Comparison of ENCODE assay signal across 2 cellular contexts in genomic region chr9:137191245-137191644, GRCh38.
TF ChIP-seq lines count a peak whose summit lies in the region.

No MANE protein-coding gene starts in this region.

TF ChIP-seq in HCT116, 20 proteins besides CTCF, POLR2A, EP300 and RAD21:
- TF ChIP-seq FOSL1 (IDR thresholded peaks at IDR 0.05; ENCODE audit: low read depth), result no peak
- TF ChIP-seq CEBPB (IDR thresholded peaks at IDR 0.05; ENCODE audit: low read depth), result no peak
- no peak for TF ChIP-seq REST (IDR thresholded peaks at IDR 0.05; ENCODE audit: low read depth)
- TF ChIP-seq SP1 (IDR thresholded peaks at IDR 0.05; ENCODE audit: low read depth), result no peak
- TF ChIP-seq MAX (IDR thresholded peaks at IDR 0.05), result no peak
- no peak for TF ChIP-seq SRF (IDR thresholded peaks at IDR 0.05; ENCODE audit: low read depth)
- no peak for TF ChIP-seq EZH2 (IDR thresholded peaks at IDR 0.05)

TF ChIP-seq in GM12878, 131 proteins besides CTCF, POLR2A, EP300 and RAD21:
- TF ChIP-seq SMAD5 (IDR thresholded peaks at IDR 0.05; ENCODE audit: low read depth), result no peak
- TF ChIP-seq E2F8 (IDR thresholded peaks at IDR 0.05; ENCODE audit: low read depth, partially characterized antibody), result no peak
- no peak for TF ChIP-seq SIN3A (IDR thresholded peaks at IDR 0.05; ENCODE audit: low read depth, low read length)
- no peak for TF ChIP-seq RCOR1 (conservative IDR thresholded peaks at IDR 0.05; ENCODE audit: low read depth, low read length)
- no peak for TF ChIP-seq KDM1A (IDR thresholded peaks at IDR 0.05; ENCODE audit: borderline replicate concordance)
- no peak for TF ChIP-seq CBX5 (IDR thresholded peaks at IDR 0.05; ENCODE audit: low read depth)
- no peak for TF ChIP-seq E4F1 (IDR thresholded peaks at IDR 0.05; ENCODE audit: borderline replicate concordance, partially characterized antibody)
- no peak for TF ChIP-seq HDAC2 (IDR thresholded peaks at IDR 0.05)
- no peak for TF ChIP-seq DPF2 (IDR thresholded peaks at IDR 0.05)
- no peak for TF ChIP-seq CHD4 (IDR thresholded peaks at IDR 0.05)
- no peak for TF ChIP-seq MTA2 (IDR thresholded peaks at IDR 0.05; ENCODE audit: low read depth)
- TF ChIP-seq MYB (IDR thresholded peaks at IDR 0.05; ENCODE audit: borderline replicate concordance, low read depth, low read length), result no peak
- no peak for TF ChIP-seq SREBF2 (IDR thresholded peaks at IDR 0.05; ENCODE audit: low read length)
- no peak for TF ChIP-seq MAX (IDR thresholded peaks at IDR 0.05; ENCODE audit: low read depth, low read length)
- no peak for TF ChIP-seq TARDBP (IDR thresholded peaks at IDR 0.05; ENCODE audit: borderline replicate concordance)
- no peak for TF ChIP-seq CREB1 (IDR thresholded peaks at IDR 0.05; ENCODE audit: low read depth)
- no peak for TF ChIP-seq ATF2 (IDR thresholded peaks at IDR 0.05; ENCODE audit: low read length)
- TF ChIP-seq CBFB (IDR thresholded peaks at IDR 0.05; ENCODE audit: low read depth), result no peak
